Comparison of ENCODE assay signal across 11 cellular contexts in genomic region chr7:143700759-143701699, GRCh38. TPM values are rescaled to one million over a fixed set of nuclear protein-coding genes. Genes with fewer than 3 reads are reported as not detected.
A peak's percentile ranks its signal among the peaks of the same experiment; 100 is the strongest.
DNase-seq lines count a peak whose midpoint lies in the region; ATAC-seq, FAIRE-seq and TF ChIP-seq lines count a peak whose summit lies in the region.
"Not testable (repeated sequence)": the region's sequence is repeated elsewhere in the genome, so short reads cannot be mapped to it uniquely, and the experiment has no call there.
"Had no signal": no experiment of that assay in that cellular context is flagged by ENCODE, and none has a peak within 500 bp of the region (broad histone marks: within the 10 kb centered on the region; RNA-seq: fewer than 3 reads in every experiment).

No MANE protein-coding gene starts in this region.

- H3K27me3 ChIP-seq in pancreas = not testable (repeated sequence)

- not testable (repeated sequence) for TF ChIP-seq CTCF in pancreas (IDR thresholded peaks at IDR 0.05)

- H3K36me3 ChIP-seq in pancreas = not testable (repeated sequence)

- not testable (repeated sequence) for FAIRE-seq in pancreas (lab: Jason Lieb, UNC)

- not testable (repeated sequence) for H3K27ac ChIP-seq in pancreas

- H3K9me3 ChIP-seq in pancreas = not testable (repeated sequence)

- not testable (repeated sequence) for H3K4me1 ChIP-seq in pancreas

- not testable (repeated sequence) for DNase-seq in pancreas

- H3K4me3 ChIP-seq in pancreas = not testable (repeated sequence)

- peak; percentile 100 for ATAC-seq in GM18502 (IDR thresholded peaks at IDR 0.05; ENCODE audit: poor library complexity, unreplicated experiment)
- peak; percentile 99 for ATAC-seq in GM19351 (IDR thresholded peaks at IDR 0.05; ENCODE audit: unreplicated experiment)
- peak; percentile 99 for ATAC-seq in GM21619 (IDR thresholded peaks at IDR 0.05; ENCODE audit: unreplicated experiment)
- ATAC-seq in HG02885 (IDR thresholded peaks at IDR 0.05; ENCODE audit: poor library complexity, unreplicated experiment) = peak; percentile 98
- peak; percentile 100 for ATAC-seq in HG03280 (IDR thresholded peaks at IDR 0.05; ENCODE audit: unreplicated experiment)
- ATAC-seq in SK-N-SH treated with all-trans-retinoic acid at 6 μM for 48 hours = peak; percentile 94
- peak; percentile 85 for ATAC-seq in esophagus mucosa
- peak; percentile 73 to 94 (median 90) for ATAC-seq in pancreas

- intact Hi-C loops in pancreas (cut with DNase I) = not testable (repeated sequence)

- no CpG with 5 or more reads among the region's 23 CpGs for WGBS in pancreas, 2 donors

RNA-seq across cellular contexts. Expression of gene CTAGE6, which starts 56.5 kb away (rescaled TPM):
- total RNA-seq in esophagus mucosa = 0.16 TPM
- total RNA-seq in pancreas = under 1 TPM in 4 of 6 donors, not detected in 2; 0.12 to 0.38 (median 0.22) TPM
- polyA plus RNA-seq in pancreas = under 1 TPM; 0.16 to 0.34 TPM
- total RNA-seq: heart left ventricle, occipital lobe had no signal
- polyA plus RNA-seq: AG04450, heart left ventricle had no signal
